ENCODE assay signal across 1 cellular context in the genomic region with DNA sequence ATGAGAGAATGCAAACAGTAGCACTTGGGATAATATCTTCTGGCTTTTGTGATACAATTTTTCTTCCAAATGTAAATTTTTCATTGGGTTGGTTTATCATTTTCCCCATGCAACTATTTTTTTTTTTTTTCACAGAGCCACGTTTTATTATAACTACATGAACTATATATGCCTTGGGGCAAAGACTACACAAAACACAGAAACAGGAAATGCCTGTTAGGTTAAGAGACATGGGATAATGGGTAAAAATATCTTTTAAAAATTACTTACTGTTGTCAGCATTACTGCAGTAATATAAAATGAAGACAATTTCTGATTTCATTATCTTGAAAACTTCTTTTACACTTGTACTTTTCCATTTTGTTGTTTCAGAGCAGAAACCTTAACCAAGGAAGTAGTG.
TF ChIP-seq lines count a peak whose summit lies in the region.

No MANE protein-coding gene starts in this region.

TF ChIP-seq in GM23338, 12 proteins besides CTCF, POLR2A, EP300 and RAD21 (continued from another document):
- TF ChIP-seq, protein P1, sequence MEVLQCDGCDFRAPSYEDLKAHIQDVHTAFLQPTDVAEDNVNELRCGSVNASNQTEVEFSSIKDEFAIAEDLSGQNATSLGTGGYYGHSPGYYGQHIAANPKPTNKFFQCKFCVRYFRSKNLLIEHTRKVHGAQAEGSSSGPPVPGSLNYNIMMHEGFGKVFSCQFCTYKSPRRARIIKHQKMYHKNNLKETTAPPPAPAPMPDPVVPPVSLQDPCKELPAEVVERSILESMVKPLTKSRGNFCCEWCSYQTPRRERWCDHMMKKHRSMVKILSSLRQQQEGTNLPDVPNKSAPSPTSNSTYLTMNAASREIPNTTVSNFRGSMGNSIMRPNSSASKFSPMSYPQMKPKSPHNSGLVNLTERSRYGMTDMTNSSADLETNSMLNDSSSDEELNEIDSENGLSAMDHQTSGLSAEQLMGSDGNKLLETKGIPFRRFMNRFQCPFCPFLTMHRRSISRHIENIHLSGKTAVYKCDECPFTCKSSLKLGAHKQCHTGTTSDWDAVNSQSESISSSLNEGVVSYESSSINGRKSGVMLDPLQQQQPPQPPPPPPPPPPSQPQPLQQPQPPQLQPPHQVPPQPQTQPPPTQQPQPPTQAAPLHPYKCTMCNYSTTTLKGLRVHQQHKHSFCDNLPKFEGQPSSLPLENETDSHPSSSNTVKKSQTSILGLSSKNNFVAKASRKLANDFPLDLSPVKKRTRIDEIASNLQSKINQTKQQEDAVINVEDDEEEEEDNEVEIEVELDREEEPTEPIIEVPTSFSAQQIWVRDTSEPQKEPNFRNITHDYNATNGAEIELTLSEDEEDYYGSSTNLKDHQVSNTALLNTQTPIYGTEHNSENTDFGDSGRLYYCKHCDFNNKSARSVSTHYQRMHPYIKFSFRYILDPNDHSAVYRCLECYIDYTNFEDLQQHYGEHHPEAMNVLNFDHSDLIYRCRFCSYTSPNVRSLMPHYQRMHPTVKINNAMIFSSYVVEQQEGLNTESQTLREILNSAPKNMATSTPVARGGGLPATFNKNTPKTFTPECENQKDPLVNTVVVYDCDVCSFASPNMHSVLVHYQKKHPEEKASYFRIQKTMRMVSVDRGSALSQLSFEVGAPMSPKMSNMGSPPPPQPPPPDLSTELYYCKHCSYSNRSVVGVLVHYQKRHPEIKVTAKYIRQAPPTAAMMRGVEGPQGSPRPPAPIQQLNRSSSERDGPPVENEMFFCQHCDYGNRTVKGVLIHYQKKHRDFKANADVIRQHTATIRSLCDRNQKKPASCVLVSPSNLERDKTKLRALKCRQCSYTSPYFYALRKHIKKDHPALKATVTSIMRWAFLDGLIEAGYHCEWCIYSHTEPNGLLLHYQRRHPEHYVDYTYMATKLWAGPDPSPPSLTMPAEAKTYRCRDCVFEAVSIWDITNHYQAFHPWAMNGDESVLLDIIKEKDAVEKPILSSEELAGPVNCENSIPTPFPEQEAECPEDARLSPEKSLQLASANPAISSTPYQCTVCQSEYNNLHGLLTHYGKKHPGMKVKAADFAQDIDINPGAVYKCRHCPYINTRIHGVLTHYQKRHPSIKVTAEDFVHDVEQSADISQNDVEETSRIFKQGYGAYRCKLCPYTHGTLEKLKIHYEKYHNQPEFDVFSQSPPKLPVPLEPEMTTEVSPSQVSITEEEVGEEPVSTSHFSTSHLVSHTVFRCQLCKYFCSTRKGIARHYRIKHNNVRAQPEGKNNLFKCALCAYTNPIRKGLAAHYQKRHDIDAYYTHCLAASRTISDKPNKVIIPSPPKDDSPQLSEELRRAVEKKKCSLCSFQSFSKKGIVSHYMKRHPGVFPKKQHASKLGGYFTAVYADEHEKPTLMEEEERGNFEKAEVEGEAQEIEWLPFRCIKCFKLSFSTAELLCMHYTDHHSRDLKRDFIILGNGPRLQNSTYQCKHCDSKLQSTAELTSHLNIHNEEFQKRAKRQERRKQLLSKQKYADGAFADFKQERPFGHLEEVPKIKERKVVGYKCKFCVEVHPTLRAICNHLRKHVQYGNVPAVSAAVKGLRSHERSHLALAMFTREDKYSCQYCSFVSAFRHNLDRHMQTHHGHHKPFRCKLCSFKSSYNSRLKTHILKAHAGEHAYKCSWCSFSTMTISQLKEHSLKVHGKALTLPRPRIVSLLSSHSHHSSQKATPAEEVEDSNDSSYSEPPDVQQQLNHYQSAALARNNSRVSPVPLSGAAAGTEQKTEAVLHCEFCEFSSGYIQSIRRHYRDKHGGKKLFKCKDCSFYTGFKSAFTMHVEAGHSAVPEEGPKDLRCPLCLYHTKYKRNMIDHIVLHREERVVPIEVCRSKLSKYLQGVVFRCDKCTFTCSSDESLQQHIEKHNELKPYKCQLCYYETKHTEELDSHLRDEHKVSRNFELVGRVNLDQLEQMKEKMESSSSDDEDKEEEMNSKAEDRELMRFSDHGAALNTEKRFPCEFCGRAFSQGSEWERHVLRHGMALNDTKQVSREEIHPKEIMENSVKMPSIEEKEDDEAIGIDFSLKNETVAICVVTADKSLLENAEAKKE (CRISPR knock-in tag; IDR thresholded peaks at IDR 0.05), result no peak
